In the genomic region with DNA sequence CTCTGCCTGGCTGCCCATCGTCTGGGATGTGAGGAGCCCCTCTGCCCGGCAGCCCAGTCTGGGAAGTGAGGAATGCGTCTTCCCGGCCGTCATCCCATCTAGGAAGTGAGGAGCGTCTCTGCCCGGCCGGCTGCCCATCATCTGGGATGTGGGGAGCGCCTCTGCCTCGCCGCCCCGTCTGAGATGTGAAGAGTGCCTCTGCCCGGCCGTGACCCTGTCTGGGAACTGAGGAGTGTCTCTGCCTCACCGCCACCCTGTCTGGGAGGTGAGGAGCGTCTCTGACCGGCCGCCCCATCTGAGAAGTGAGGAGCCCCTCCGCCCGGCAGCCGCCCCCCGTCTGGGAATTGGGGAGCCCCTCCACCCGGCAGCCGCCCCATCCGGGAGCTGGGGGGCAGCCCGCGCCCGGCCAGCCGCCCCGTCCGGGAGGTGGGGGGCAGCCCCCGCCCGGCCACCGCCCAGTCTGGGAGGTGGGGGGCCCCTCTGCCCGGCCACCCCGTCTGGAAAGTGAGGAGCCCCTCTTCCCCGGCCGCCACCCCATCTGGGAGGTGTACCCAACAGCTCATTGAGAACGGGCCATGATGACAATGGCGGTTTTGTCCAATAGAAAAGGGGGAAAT, we compare ENCODE assay signal across 15 cellular contexts. TPM values are rescaled to one million over a fixed set of nuclear protein-coding genes. Genes with fewer than 3 reads are reported as not detected.
"Had no signal": no experiment of that assay in that cellular context is flagged by ENCODE, and none has a peak within 500 bp of the region (broad histone marks: within the 10 kb centered on the region; RNA-seq: fewer than 3 reads in every experiment).

No MANE protein-coding gene starts in this region.

RNA-seq across cellular contexts. Expression of a gene that starts 7.5 kb away (rescaled TPM):
- total RNA-seq: activated B cell treated with CpG ODN at 0.5 μM for 24 hours; activated CD4-positive, alpha-beta memory T cell treated with anti-CD3 and anti-CD28 coated beads for 36 hours; activated CD4-positive, alpha-beta memory T cell treated with anti-CD3 and anti-CD28 coated beads, Interleukin-2, amount 10 ng/mL, durations not matched to agents 7 days and 5 days; activated CD4-positive, alpha-beta T cell treated with anti-CD3 and anti-CD28 coated beads for 36 hours; activated CD4-positive, alpha-beta T cell treated with anti-CD3 and anti-CD28 coated beads, Interleukin-2, amount 10 ng/mL, durations not matched to agents 24 days and 14 days; activated CD4-positive, alpha-beta T cell treated with anti-CD3 and anti-CD28 coated beads, Interleukin-2, amount 10 ng/mL, durations not matched to agents 7 days and 5 days; activated CD8-positive, alpha-beta memory T cell treated with anti-CD3 and anti-CD28 coated beads for 36 hours; activated CD8-positive, alpha-beta memory T cell treated with anti-CD3 and anti-CD28 coated beads, Interleukin-2, amount 10 ng/mL, durations not matched to agents 7 days and 5 days; activated CD8-positive, alpha-beta T cell treated with anti-CD3 and anti-CD28 coated beads for 36 hours; activated CD8-positive, alpha-beta T cell treated with anti-CD3 and anti-CD28 coated beads, Interleukin-2, amount 10 ng/mL, durations not matched to agents 7 days and 5 days; T-cell; T-helper 1 cell treated with Interleukin-12 subunit alpha and Interleukin-12 subunit beta and Interleukin-4 antibody, amounts not matched to agents 30 ng/mL and 1 ng/mL, for 36 hours; T-helper 17 cell; T-helper 2 cell treated with Interferon-gamma antibody and Interleukin-4, amounts not matched to agents 100 ng/mL and 5 ng/mL, for 36 hours; WTC11 had no signal

RNA-seq across cellular contexts. Expression of a gene that starts 18.8 kb away (rescaled TPM):
- total RNA-seq: activated B cell treated with CpG ODN at 0.5 μM for 24 hours; activated CD4-positive, alpha-beta memory T cell treated with anti-CD3 and anti-CD28 coated beads for 36 hours; activated CD4-positive, alpha-beta memory T cell treated with anti-CD3 and anti-CD28 coated beads, Interleukin-2, amount 10 ng/mL, durations not matched to agents 7 days and 5 days; activated CD4-positive, alpha-beta T cell treated with anti-CD3 and anti-CD28 coated beads for 36 hours; activated CD4-positive, alpha-beta T cell treated with anti-CD3 and anti-CD28 coated beads, Interleukin-2, amount 10 ng/mL, durations not matched to agents 24 days and 14 days; activated CD4-positive, alpha-beta T cell treated with anti-CD3 and anti-CD28 coated beads, Interleukin-2, amount 10 ng/mL, durations not matched to agents 7 days and 5 days; activated CD8-positive, alpha-beta memory T cell treated with anti-CD3 and anti-CD28 coated beads for 36 hours; activated CD8-positive, alpha-beta memory T cell treated with anti-CD3 and anti-CD28 coated beads, Interleukin-2, amount 10 ng/mL, durations not matched to agents 7 days and 5 days; activated CD8-positive, alpha-beta T cell treated with anti-CD3 and anti-CD28 coated beads for 36 hours; activated CD8-positive, alpha-beta T cell treated with anti-CD3 and anti-CD28 coated beads, Interleukin-2, amount 10 ng/mL, durations not matched to agents 7 days and 5 days; T-cell; T-helper 1 cell treated with Interleukin-12 subunit alpha and Interleukin-12 subunit beta and Interleukin-4 antibody, amounts not matched to agents 30 ng/mL and 1 ng/mL, for 36 hours; T-helper 17 cell; T-helper 2 cell treated with Interferon-gamma antibody and Interleukin-4, amounts not matched to agents 100 ng/mL and 5 ng/mL, for 36 hours; WTC11 had no signal

RNA-seq across cellular contexts. Expression of a gene that starts 26.0 kb away (rescaled TPM):
- total RNA-seq: activated B cell treated with CpG ODN at 0.5 μM for 24 hours; activated CD4-positive, alpha-beta memory T cell treated with anti-CD3 and anti-CD28 coated beads for 36 hours; activated CD4-positive, alpha-beta memory T cell treated with anti-CD3 and anti-CD28 coated beads, Interleukin-2, amount 10 ng/mL, durations not matched to agents 7 days and 5 days; activated CD4-positive, alpha-beta T cell treated with anti-CD3 and anti-CD28 coated beads for 36 hours; activated CD4-positive, alpha-beta T cell treated with anti-CD3 and anti-CD28 coated beads, Interleukin-2, amount 10 ng/mL, durations not matched to agents 24 days and 14 days; activated CD4-positive, alpha-beta T cell treated with anti-CD3 and anti-CD28 coated beads, Interleukin-2, amount 10 ng/mL, durations not matched to agents 7 days and 5 days; activated CD8-positive, alpha-beta memory T cell treated with anti-CD3 and anti-CD28 coated beads for 36 hours; activated CD8-positive, alpha-beta memory T cell treated with anti-CD3 and anti-CD28 coated beads, Interleukin-2, amount 10 ng/mL, durations not matched to agents 7 days and 5 days; activated CD8-positive, alpha-beta T cell treated with anti-CD3 and anti-CD28 coated beads for 36 hours; activated CD8-positive, alpha-beta T cell treated with anti-CD3 and anti-CD28 coated beads, Interleukin-2, amount 10 ng/mL, durations not matched to agents 7 days and 5 days; T-helper 1 cell treated with Interleukin-12 subunit alpha and Interleukin-12 subunit beta and Interleukin-4 antibody, amounts not matched to agents 30 ng/mL and 1 ng/mL, for 36 hours; T-helper 17 cell; T-helper 2 cell treated with Interferon-gamma antibody and Interleukin-4, amounts not matched to agents 100 ng/mL and 5 ng/mL, for 36 hours had no signal

RNA-seq across cellular contexts. Expression of a gene that starts 45.9 kb away (rescaled TPM):
- total RNA-seq: activated B cell treated with CpG ODN at 0.5 μM for 24 hours; activated CD4-positive, alpha-beta memory T cell treated with anti-CD3 and anti-CD28 coated beads for 36 hours; activated CD4-positive, alpha-beta T cell treated with anti-CD3 and anti-CD28 coated beads for 36 hours; activated CD4-positive, alpha-beta T cell treated with anti-CD3 and anti-CD28 coated beads, Interleukin-2, amount 10 ng/mL, durations not matched to agents 7 days and 5 days; activated CD8-positive, alpha-beta memory T cell treated with anti-CD3 and anti-CD28 coated beads for 36 hours; activated CD8-positive, alpha-beta memory T cell treated with anti-CD3 and anti-CD28 coated beads, Interleukin-2, amount 10 ng/mL, durations not matched to agents 7 days and 5 days; activated CD8-positive, alpha-beta T cell treated with anti-CD3 and anti-CD28 coated beads for 36 hours; activated CD8-positive, alpha-beta T cell treated with anti-CD3 and anti-CD28 coated beads, Interleukin-2, amount 10 ng/mL, durations not matched to agents 7 days and 5 days; T-helper 1 cell treated with Interleukin-12 subunit alpha and Interleukin-12 subunit beta and Interleukin-4 antibody, amounts not matched to agents 30 ng/mL and 1 ng/mL, for 36 hours; T-helper 2 cell treated with Interferon-gamma antibody and Interleukin-4, amounts not matched to agents 100 ng/mL and 5 ng/mL, for 36 hours had no signal
